In genomic region chr16:12609937-12610699, GRCh38 we compare ENCODE assay signal across 1 cellular context.
TF ChIP-seq lines count a peak whose summit lies in the region.

No MANE protein-coding gene starts in this region.

TF ChIP-seq in HepG2, 621 proteins besides CTCF, POLR2A, EP300 and RAD21 (continued from another document and continues in another):
- TF ChIP-seq ZNF691 (CRISPR knock-in tag; IDR thresholded peaks at IDR 0.05; ENCODE audit: borderline replicate concordance, low read depth) (no peak), XBP1 (CRISPR knock-in tag; IDR thresholded peaks at IDR 0.05) (no peak), ZNF576 (CRISPR knock-in tag; IDR thresholded peaks at IDR 0.05) (no peak), ZNF644 (CRISPR knock-in tag; IDR thresholded peaks at IDR 0.05; ENCODE audit: low read depth) (0 out of 2 replicates have a peak, but pooled peaks have one; percentile 7), ZFP36L1 (CRISPR knock-in tag; IDR thresholded peaks at IDR 0.05) (no peak), KLF9 (CRISPR knock-in tag; IDR thresholded peaks at IDR 0.05; ENCODE audit: low read depth) (no peak), JARID2 (CRISPR knock-in tag; IDR thresholded peaks at IDR 0.05; ENCODE audit: insufficient replicate concordance) (no peak), ZNF792 (CRISPR knock-in tag; IDR thresholded peaks at IDR 0.05) (no peak), GLMP (CRISPR knock-in tag; IDR thresholded peaks at IDR 0.05; ENCODE audit: borderline replicate concordance) (no peak), ZBTB14 (CRISPR knock-in tag; IDR thresholded peaks at IDR 0.05) (no peak), ZSCAN12 (CRISPR knock-in tag; IDR thresholded peaks at IDR 0.05) (no peak), TOE1 (CRISPR knock-in tag; IDR thresholded peaks at IDR 0.05) (no peak), SMAD1 (CRISPR knock-in tag; IDR thresholded peaks at IDR 0.05; ENCODE audit: borderline replicate concordance, low read depth) (no peak), MAFK (conservative IDR thresholded peaks at IDR 0.05 in 1 of 2, IDR thresholded peaks at IDR 0.05 in 1 of 2; ENCODE audit: low read length in 2 of 2) (no peak), ZNF639 (CRISPR knock-in tag; conservative IDR thresholded peaks at IDR 0.05) (no peak), MXD3 (CRISPR knock-in tag; IDR thresholded peaks at IDR 0.05) (no peak), DMTF1 (CRISPR knock-in tag; IDR thresholded peaks at IDR 0.05) (no peak), CENPBD1 (CRISPR knock-in tag; IDR thresholded peaks at IDR 0.05; ENCODE audit: borderline replicate concordance, low read depth) (no peak), EHMT2 (IDR thresholded peaks at IDR 0.05; ENCODE audit: borderline replicate concordance, low read depth, low read length) (no peak), ZNF33B (CRISPR knock-in tag; IDR thresholded peaks at IDR 0.05) (no peak), ZNF672 (CRISPR knock-in tag; IDR thresholded peaks at IDR 0.05) (no peak), CHCHD3 (CRISPR knock-in tag; IDR thresholded peaks at IDR 0.05) (no peak), MTA1 (CRISPR knock-in tag; IDR thresholded peaks at IDR 0.05; ENCODE audit: borderline replicate concordance) (no peak), ZBTB38 (CRISPR knock-in tag; IDR thresholded peaks at IDR 0.05) (peak; percentile 88), HNF1A (IDR thresholded peaks at IDR 0.05; ENCODE audit: low read depth) (no peak), HNF1A (CRISPR knock-in tag; IDR thresholded peaks at IDR 0.05; ENCODE audit: borderline replicate concordance) (0 out of 2 replicates have a peak, but pooled peaks have one; percentile 31), ZNF547 (CRISPR knock-in tag; IDR thresholded peaks at IDR 0.05) (no peak), ETV5 (CRISPR knock-in tag; IDR thresholded peaks at IDR 0.05; ENCODE audit: borderline replicate concordance) (peak; percentile 45), ZNF260 (CRISPR knock-in tag; IDR thresholded peaks at IDR 0.05; ENCODE audit: borderline replicate concordance, low read depth) (no peak), FOXP1 (IDR thresholded peaks at IDR 0.05) (no peak), FOXP1 (CRISPR knock-in tag; IDR thresholded peaks at IDR 0.05) (peak; percentile 8; the same call in 1 of the 2 replicates), NFKB2 (CRISPR knock-in tag; IDR thresholded peaks at IDR 0.05; ENCODE audit: borderline replicate concordance) (no peak), MTF2 (CRISPR knock-in tag; IDR thresholded peaks at IDR 0.05; ENCODE audit: borderline replicate concordance) (no peak), ZNF264 (CRISPR knock-in tag; IDR thresholded peaks at IDR 0.05) (no peak), YEATS2 (CRISPR knock-in tag; IDR thresholded peaks at IDR 0.05; ENCODE audit: borderline replicate concordance) (no peak; the same call in 1 of the 2 replicates), ZNF292 (CRISPR knock-in tag; IDR thresholded peaks at IDR 0.05; ENCODE audit: borderline replicate concordance, low read depth) (peak; percentile 55; the same call in 1 of the 2 replicates), MEF2D (CRISPR knock-in tag; IDR thresholded peaks at IDR 0.05) (no peak), ZFAT (CRISPR knock-in tag; conservative IDR thresholded peaks at IDR 0.05) (no peak), WIZ (CRISPR knock-in tag; IDR thresholded peaks at IDR 0.05) (no peak), ZNF619 (CRISPR knock-in tag; IDR thresholded peaks at IDR 0.05) (no peak), ZFP36L2 (CRISPR knock-in tag; IDR thresholded peaks at IDR 0.05) (no peak), RBAK (CRISPR knock-in tag; IDR thresholded peaks at IDR 0.05) (no peak), CCAR2 (optimal IDR thresholded peaks at IDR 0.05; ENCODE audit: low read depth, low read length) (no peak), HMGA1 (CRISPR knock-in tag; conservative IDR thresholded peaks at IDR 0.05) (no peak), ZNF772 (CRISPR knock-in tag; IDR thresholded peaks at IDR 0.05) (no peak), TEAD2 (CRISPR knock-in tag; IDR thresholded peaks at IDR 0.05) (no peak), ZBTB37 (CRISPR knock-in tag; IDR thresholded peaks at IDR 0.05) (no peak), THYN1 (CRISPR knock-in tag; IDR thresholded peaks at IDR 0.05; ENCODE audit: borderline replicate concordance, low read depth) (no peak), MEIS1 (CRISPR knock-in tag; IDR thresholded peaks at IDR 0.05; ENCODE audit: borderline replicate concordance) (no peak), SIN3B (IDR thresholded peaks at IDR 0.05; ENCODE audit: low read length) (no peak), ZNF280D (CRISPR knock-in tag; IDR thresholded peaks at IDR 0.05) (no peak), STAG1 (CRISPR knock-in tag; IDR thresholded peaks at IDR 0.05) (no peak), ZNF761 (CRISPR knock-in tag; conservative IDR thresholded peaks at IDR 0.05) (no peak), ZNF777 (CRISPR knock-in tag; IDR thresholded peaks at IDR 0.05) (no peak), SIN3A (IDR thresholded peaks at IDR 0.05; ENCODE audit: borderline replicate concordance, low read depth, low read length) (no peak), ZNF317 (CRISPR knock-in tag; IDR thresholded peaks at IDR 0.05) (no peak), U2AF2 (IDR thresholded peaks at IDR 0.05; ENCODE audit: low read depth, low read length) (no peak), ZMYM4 (CRISPR knock-in tag; IDR thresholded peaks at IDR 0.05) (no peak), RBFOX2 (IDR thresholded peaks at IDR 0.05; ENCODE audit: low read depth, low read length) (no peak)
